Comparison of ENCODE assay signal across 8 cellular contexts in genomic region chr17:48054238-48055185, GRCh38. TPM values are rescaled to one million over a fixed set of nuclear protein-coding genes. Genes with fewer than 3 reads are reported as not detected.
DNase-seq lines count a peak whose midpoint lies in the region; ATAC-seq, FAIRE-seq and TF ChIP-seq lines count a peak whose summit lies in the region.

No MANE protein-coding gene starts in this region.

- no peak for TF ChIP-seq POLR2A in spleen (IDR thresholded peaks at IDR 0.05)

- peaks cover 16% of the 10 kb centered on the region for H4K20me1 ChIP-seq in keratinocyte (ENCODE audit: control insufficient read depth, extremely low read depth, insufficient read depth, low read length)

- in situ Hi-C loops in G401 (cut with HindIII; ENCODE audit: low sequenced_read_pairs) = no loop called here

- dilution Hi-C loops in keratinocyte (cut with MboI; ENCODE audit: extremely low pct_ligation_motif_present, low sequenced_read_pairs) = no loop called here

- H3K27me3 ChIP-seq in bronchial epithelial cell (ENCODE audit: control insufficient read depth, insufficient read depth, low read length) (no peaks in the 10 kb centered on the region), keratinocyte (ENCODE audit: control insufficient read depth, extremely low read depth, insufficient read depth, low read length) (no peaks in the 10 kb centered on the region), spleen (replicated peaks in 1 of 7) (no peaks in the 10 kb centered on the region)

- H3K79me2 ChIP-seq in keratinocyte (ENCODE audit: control insufficient read depth, insufficient read depth, low read length) = peaks cover 82% of the 10 kb centered on the region

- no peak for TF ChIP-seq CTCF in bronchial epithelial cell (IDR thresholded peaks at IDR 0.05; ENCODE audit: insufficient read depth, low read length, severe bottlenecking)
- no peak for TF ChIP-seq CTCF in keratinocyte (optimal IDR thresholded peaks at IDR 0.05 in 1 of 3, IDR thresholded peaks at IDR 0.05 in 1 of 3, conservative IDR thresholded peaks at IDR 0.05 in 1 of 3; ENCODE audit: extremely low read depth in 1 of 3, insufficient read depth in 2 of 3, low read length in 3 of 3)
- no peak for TF ChIP-seq CTCF in spleen (IDR thresholded peaks at IDR 0.05 in 8 of 11, conservative IDR thresholded peaks at IDR 0.05 in 3 of 11)

- H3K4me2 ChIP-seq in keratinocyte (ENCODE audit: control insufficient read depth, extremely low read depth, insufficient read depth, low read depth, low read length) = peak overlapping the region; percentile 67

- peaks cover 2% of the 10 kb centered on the region for H3K9me1 ChIP-seq in keratinocyte (ENCODE audit: control insufficient read depth, extremely low read depth, insufficient read depth, low read length)

- H2AFZ ChIP-seq in keratinocyte (ENCODE audit: control insufficient read depth, low read length) = no peak overlapping the region

- FAIRE-seq in bronchial epithelial cell (lab: Jason Lieb, UNC) (no peak), keratinocyte (lab: Jason Lieb, UNC) (peak; percentile 80)

- H3K9me3 ChIP-seq in keratinocyte (ENCODE audit: control insufficient read depth, low read depth, low read length) (no peaks in the 10 kb centered on the region), spleen (no peaks in the 10 kb centered on the region)

- WGBS in spleen, 5 donors = 47 to 76% (median 71%) methylated on average over 26 to 34 of the region's 34 CpGs

- peak overlapping the region; percentile 64 for H3K9ac ChIP-seq in keratinocyte (ENCODE audit: control insufficient read depth, extremely low read depth, insufficient read depth, low read length)

- intact Hi-C loops in spleen (cut with DNase I; ENCODE audit: low total_unique reads) = no loop called here

- H3K4me1 ChIP-seq in keratinocyte (ENCODE audit: control insufficient read depth, extremely low read depth, insufficient read depth, low read length) (peaks cover 62% of the 10 kb centered on the region), spleen (peaks cover 58 to 100% (median 86%) of the 10 kb centered on the region in 6 donors)

- DNase-seq in G401 (ENCODE audit: low spot score) = peak; percentile 94
- DNase-seq in NCI-H2196 treated with DMSO at 0.1 percent for 48 hours (lab: John Stamatoyannopoulos, UW; ENCODE audit: unreplicated experiment) = peak; percentile 97
- peak; percentile 90 for DNase-seq in bronchial epithelial cell (ENCODE audit: low read depth)
- DNase-seq in keratinocyte (ENCODE audit: low read depth, low spot score) = peak; percentile 75
- peak; percentile 75 for DNase-seq in spleen
- DNase-seq in stimulated activated naive CD4-positive, alpha-beta T cell (lab: John Stamatoyannopoulos, UW) = no peak

- H3K27ac ChIP-seq in keratinocyte (ENCODE audit: control insufficient read depth, insufficient read depth, low read length) = peak overlapping the region; percentile 93
- peak overlapping the region in 6 of 8 donors; percentile 94 to 98 (median 96) for H3K27ac ChIP-seq in spleen

- H3K4me3 ChIP-seq in bronchial epithelial cell (ENCODE audit: low read depth, low read length) (peak overlapping the region; percentile 27), keratinocyte (ENCODE audit: control insufficient read depth in 2 of 3, extremely low read depth in 1 of 3, insufficient read depth in 2 of 3, low read depth in 1 of 3, low read length in 3 of 3) (peak overlapping the region; percentile 1 to 86 (median 72)), spleen (peak overlapping the region in 7 of 8 donors; percentile 4 to 98 (median 36))

- H3K36me3 ChIP-seq in bronchial epithelial cell (ENCODE audit: control insufficient read depth, insufficient read depth, low read length) (peaks cover 30% of the 10 kb centered on the region), keratinocyte (ENCODE audit: control insufficient read depth in 2 of 2, extremely low read depth in 1 of 2, insufficient read depth in 2 of 2, low read length in 2 of 2) (peaks cover 34 to 67% of the 10 kb centered on the region in 2 experiments), spleen (peaks cover 5 to 93% (median 52%) of the 10 kb centered on the region in 6 donors)

- ATAC-seq in GM18909 (IDR thresholded peaks at IDR 0.05; ENCODE audit: poor library complexity, unreplicated experiment) = no peak
- ATAC-seq in GM21515 (IDR thresholded peaks at IDR 0.05; ENCODE audit: unreplicated experiment) = no peak

RNA-seq across cellular contexts. Expression of gene NFE2L1, which starts 6.4 kb away (rescaled TPM):
- total RNA-seq in G401 (2014; rRNA removed; shearing (Covaris generic)) = 19.5 and 21.3 TPM in 2 replicates
- total RNA-seq in bronchial epithelial cell = 84.2 and 176 TPM in 2 replicates
- 169 to 284 TPM (median 208 TPM) in 3 replicates for polyA plus RNA-seq in keratinocyte
- polyA plus RNA-seq in keratinocyte (2011; ENCODE audit: low read depth) = 179 TPM
- 112 TPM in 2 replicates for polyA plus RNA-seq in keratinocyte (2011; cell fraction: cytosol; rRNA removed)
- polyA plus RNA-seq in keratinocyte (2011; cell fraction: nucleus; rRNA removed) = 514 and 591 TPM in 2 replicates
- 152 and 178 TPM in 2 replicates for polyA plus RNA-seq in keratinocyte (2012; ENCODE audit: low replicate concordance)
- 167 to 352 TPM (median 217 TPM) in 3 replicates for polyA minus RNA-seq in keratinocyte
- polyA minus RNA-seq in keratinocyte (2011; cell fraction: cytosol; rRNA and poly(A)+ RNA removed) = 115 TPM
- polyA minus RNA-seq in keratinocyte (2011; cell fraction: nucleus; rRNA and poly(A)+ RNA removed) = 374 and 414 TPM in 2 replicates
- total RNA-seq in spleen = 100 to 1,000 TPM; 111 to 242 (median 142) TPM
- polyA plus RNA-seq in spleen = 10 to 100 TPM; 21.2 to 59.5 (median 25.7) TPM

RNA-seq across cellular contexts. Expression of gene COPZ2, which starts 16.9 kb away (rescaled TPM):
- not detected in 2 replicates for total RNA-seq in G401 (2014; rRNA removed; shearing (Covaris generic))
- total RNA-seq in bronchial epithelial cell = 8.2 and 21.4 TPM in 2 replicates
- 11.1 to 18.0 TPM (median 12.5 TPM) in 3 replicates for polyA plus RNA-seq in keratinocyte
- 13.4 TPM for polyA plus RNA-seq in keratinocyte (2011; ENCODE audit: low read depth)
- polyA plus RNA-seq in keratinocyte (2011; cell fraction: cytosol; rRNA removed) = 19.8 and 23.7 TPM in 2 replicates
- polyA plus RNA-seq in keratinocyte (2011; cell fraction: nucleus; rRNA removed) = 14.8 and 16.3 TPM in 2 replicates
- polyA plus RNA-seq in keratinocyte (2012; ENCODE audit: low replicate concordance) = 16.5 and 17.2 TPM in 2 replicates
- polyA minus RNA-seq in keratinocyte = 7.2 to 11.6 TPM (median 9.0 TPM) in 3 replicates
- polyA minus RNA-seq in keratinocyte (2011; cell fraction: cytosol; rRNA and poly(A)+ RNA removed) = 13.8 TPM
- polyA minus RNA-seq in keratinocyte (2011; cell fraction: nucleus; rRNA and poly(A)+ RNA removed) = 3.0 and 7.2 TPM in 2 replicates
- total RNA-seq in spleen = 10 to 100 TPM in 3 of 7 donors, 1 to 10 TPM in 4; 6.0 to 15.0 (median 9.0) TPM
- polyA plus RNA-seq in spleen = 1 to 10 TPM; 7.3 to 9.6 (median 8.5) TPM

RNA-seq across cellular contexts. Expression of gene CBX1, which starts 46.8 kb away (rescaled TPM):
- 54.5 and 65.0 TPM in 2 replicates for total RNA-seq in G401 (2014; rRNA removed; shearing (Covaris generic))
- 22.1 and 27.5 TPM in 2 replicates for total RNA-seq in bronchial epithelial cell
- polyA plus RNA-seq in keratinocyte = 20.7 to 49.4 TPM (median 42.3 TPM) in 3 replicates
- polyA plus RNA-seq in keratinocyte (2011; ENCODE audit: low read depth) = 23.4 TPM
- polyA plus RNA-seq in keratinocyte (2011; cell fraction: cytosol; rRNA removed) = 40.7 and 53.0 TPM in 2 replicates
- 25.2 and 26.8 TPM in 2 replicates for polyA plus RNA-seq in keratinocyte (2011; cell fraction: nucleus; rRNA removed)
- polyA plus RNA-seq in keratinocyte (2012; ENCODE audit: low replicate concordance) = 44.3 and 74.9 TPM in 2 replicates
- polyA minus RNA-seq in keratinocyte = 5.7 to 20.2 TPM (median 7.7 TPM) in 3 replicates
- 20.0 TPM for polyA minus RNA-seq in keratinocyte (2011; cell fraction: cytosol; rRNA and poly(A)+ RNA removed)
- polyA minus RNA-seq in keratinocyte (2011; cell fraction: nucleus; rRNA and poly(A)+ RNA removed) = 7.0 and 9.9 TPM in 2 replicates
- 10 to 100 TPM; 21.6 to 36.2 (median 29.8) TPM for total RNA-seq in spleen
- polyA plus RNA-seq in spleen = 10 to 100 TPM; 19.6 to 29.8 (median 27.4) TPM

RNA-seq across cellular contexts. Expression of gene SNX11, which starts 53.1 kb away (rescaled TPM):
- 22.5 and 25.2 TPM in 2 replicates for total RNA-seq in G401 (2014; rRNA removed; shearing (Covaris generic))
- 14.7 and 22.7 TPM in 2 replicates for total RNA-seq in bronchial epithelial cell
- polyA plus RNA-seq in keratinocyte = 20.8 to 23.9 TPM (median 21.0 TPM) in 3 replicates
- 3.6 TPM for polyA plus RNA-seq in keratinocyte (2011; ENCODE audit: low read depth)
- polyA plus RNA-seq in keratinocyte (2011; cell fraction: cytosol; rRNA removed) = 16.1 and 19.0 TPM in 2 replicates
- 20.9 and 21.5 TPM in 2 replicates for polyA plus RNA-seq in keratinocyte (2011; cell fraction: nucleus; rRNA removed)
- polyA plus RNA-seq in keratinocyte (2012; ENCODE audit: low replicate concordance) = 16.2 and 19.5 TPM in 2 replicates
- polyA minus RNA-seq in keratinocyte = 14.6 to 23.8 TPM (median 16.5 TPM) in 3 replicates
- polyA minus RNA-seq in keratinocyte (2011; cell fraction: cytosol; rRNA and poly(A)+ RNA removed) = 12.7 TPM
- 8.5 and 13.4 TPM in 2 replicates for polyA minus RNA-seq in keratinocyte (2011; cell fraction: nucleus; rRNA and poly(A)+ RNA removed)
- 10 to 100 TPM; 31.8 to 45.4 (median 39.2) TPM for total RNA-seq in spleen
- polyA plus RNA-seq in spleen = 10 to 100 TPM; 17.6 to 27.3 (median 26.3) TPM

Comparison
In these comparisons a context has a peak if more than half of its experiments do, and no peak if none do; other contexts are left out.
1. DNase-seq: peak in G401 (single experiment), NCI-H2196 treated with DMSO at 0.1 percent for 48 hours (single experiment), bronchial epithelial cell (single experiment), keratinocyte (single experiment) and spleen (single experiment); none in stimulated activated naive CD4-positive, alpha-beta T cell (0 of 6).
2. Peak in every context shown above with its lines, with median percentiles within 50 percentile points of each other: H3K4me3 ChIP-seq.